ENCODE assay signal across 12 cellular contexts in the genomic region with DNA sequence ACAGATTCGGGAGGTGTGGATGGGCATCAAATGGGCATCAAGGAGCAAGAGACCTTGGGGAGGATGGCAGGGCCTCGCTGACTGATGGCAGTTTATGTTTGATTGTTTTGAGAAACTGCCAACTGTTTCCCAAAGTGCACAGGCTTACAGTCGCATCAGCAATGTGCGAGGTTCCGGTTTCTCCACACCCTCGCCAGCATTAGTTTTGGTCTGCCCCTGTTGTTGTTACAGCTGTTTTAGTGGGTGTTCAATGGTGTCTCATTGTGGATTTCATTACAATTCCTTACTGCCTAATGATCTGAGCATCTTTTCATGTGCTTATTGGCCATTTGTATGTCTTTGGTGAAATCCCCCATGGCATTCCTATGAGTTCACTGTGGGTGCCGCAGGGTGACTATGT. TPM values are rescaled to one million over a fixed set of nuclear protein-coding genes. Genes with fewer than 3 reads are reported as not detected.
DNase-seq lines count a peak whose midpoint lies in the region; ATAC-seq and TF ChIP-seq lines count a peak whose summit lies in the region.
"Had no signal": no experiment of that assay in that cellular context is flagged by ENCODE, and none has a peak within 500 bp of the region (broad histone marks: within the 10 kb centered on the region; RNA-seq: fewer than 3 reads in every experiment).

No MANE protein-coding gene starts in this region.

- H3K27ac Mint-ChIP-seq in Calu3 (ENCODE audit: unreplicated experiment), result peak overlapping the region; percentile 72
- no peak overlapping the region for H3K27ac Mint-ChIP-seq in T-helper 17 cell
- H3K27ac Mint-ChIP-seq: activated CD4-positive, alpha-beta T cell treated with anti-CD3 and anti-CD28 coated beads, Interleukin-2, amount 10 ng/mL, durations not matched to agents 7 days and 5 days; activated naive CD4-positive, alpha-beta T cell treated with anti-CD3 and anti-CD28 coated beads, Interleukin-2, amount 50 U/mL, for 24 hours had no signal

- intact Hi-C loops in Calu3 (cut with micrococcal nuclease; ENCODE audit: unreplicated experiment), result loop anchor here (2.0 kb wide), 1 partner anchor 534 kb away; no protein-coding TSS in a partner anchor
- intact Hi-C loops in ascending aorta (cut with DNase I), result loop anchor here (5.0 kb wide), 1 partner anchor 52 kb away; no protein-coding TSS in a partner anchor
- intact Hi-C loops in right cardiac atrium (cut with DNase I), result loop anchor here (2.0 to 10.0 kb wide), 5 partner anchors 97 to 432 kb away; a partner anchor contains a TSS

- H3K27me3 Mint-ChIP-seq in Calu3 (ENCODE audit: unreplicated experiment), result no peaks in the 10 kb centered on the region
- H3K27me3 Mint-ChIP-seq in T-helper 17 cell, result no peaks in the 10 kb centered on the region
- H3K27me3 Mint-ChIP-seq: activated CD4-positive, alpha-beta T cell treated with anti-CD3 and anti-CD28 coated beads, Interleukin-2, amount 10 ng/mL, durations not matched to agents 7 days and 5 days; activated naive CD4-positive, alpha-beta T cell treated with anti-CD3 and anti-CD28 coated beads, Interleukin-2, amount 50 U/mL, for 24 hours; type B pancreatic cell had no signal

- no TSS peak for BruUV-seq in Calu3 (replicated peaks; lab: Mats Ljungman, UMichigan)

- H3K9me3 Mint-ChIP-seq in Calu3 (ENCODE audit: low read depth, unreplicated experiment), result no peaks in the 10 kb centered on the region
- H3K9me3 Mint-ChIP-seq: activated CD4-positive, alpha-beta T cell treated with anti-CD3 and anti-CD28 coated beads, Interleukin-2, amount 10 ng/mL, durations not matched to agents 7 days and 5 days; activated naive CD4-positive, alpha-beta T cell treated with anti-CD3 and anti-CD28 coated beads, Interleukin-2, amount 50 U/mL, for 24 hours; type B pancreatic cell had no signal

- 75% methylated on average over 7 of the region's 7 CpGs for WGBS in right cardiac atrium

- H3K27ac ChIP-seq in ascending aorta (peak overlapping the region; percentile 37 to 39), right cardiac atrium (ENCODE audit: low read length) (peak overlapping the region; percentile 66)

- H3K4me3 Mint-ChIP-seq in Calu3 (ENCODE audit: low read depth, unreplicated experiment), result no peak overlapping the region
- H3K4me3 Mint-ChIP-seq in T-helper 17 cell, result no peak overlapping the region
- H3K4me3 Mint-ChIP-seq: activated CD4-positive, alpha-beta T cell treated with anti-CD3 and anti-CD28 coated beads, Interleukin-2, amount 10 ng/mL, durations not matched to agents 7 days and 5 days; activated naive CD4-positive, alpha-beta T cell treated with anti-CD3 and anti-CD28 coated beads, Interleukin-2, amount 50 U/mL, for 24 hours; type B pancreatic cell had no signal

- H3K4me3 ChIP-seq in ascending aorta, result no peak overlapping the region
- no peak overlapping the region for H3K4me3 ChIP-seq in right cardiac atrium (ENCODE audit: low read length)
- no peak overlapping the region for H3K4me3 ChIP-seq in skeletal muscle cell (ENCODE audit: low read depth, low read length)

- H3K4me1 Mint-ChIP-seq in Calu3 (ENCODE audit: low read depth, unreplicated experiment), result peaks cover 61% of the 10 kb centered on the region
- H3K4me1 Mint-ChIP-seq in T-helper 17 cell, result peaks cover 7% of the 10 kb centered on the region

- no peaks in the 10 kb centered on the region for H3K36me3 ChIP-seq in ascending aorta

- ATAC-seq in right cardiac atrium, result peak in 1 of 2 donors; percentile 6
- ATAC-seq in T-helper 17 cell, result no peak
- no peak for ATAC-seq in HG03457 (IDR thresholded peaks at IDR 0.05; ENCODE audit: unreplicated experiment)

- H3K9me3 ChIP-seq in ascending aorta, result no peaks in the 10 kb centered on the region
- H3K9me3 ChIP-seq in right cardiac atrium (ENCODE audit: control insufficient read depth, low read length), result no peaks in the 10 kb centered on the region
- no peaks in the 10 kb centered on the region for H3K9me3 ChIP-seq in T-helper 17 cell (ENCODE audit: control insufficient read depth, low read length, poor library complexity, severe bottlenecking)

- DNase-seq in Calu3, result no peak
- DNase-seq in ascending aorta (ENCODE audit: low spot score in 2 of 2), result no peak
- DNase-seq in right cardiac atrium, result no peak
- peak; percentile 39 for DNase-seq in skeletal muscle cell (ENCODE audit: low read depth)
- DNase-seq in T-helper 17 cell, result no peak
- no peak for DNase-seq in H4 (ENCODE audit: low spot score)
- DNase-seq in pons (ENCODE audit: low spot score), result no peak

- H3K36me3 Mint-ChIP-seq in Calu3 (ENCODE audit: insufficient read depth, unreplicated experiment) (peaks cover 21% of the 10 kb centered on the region), T-helper 17 cell (ENCODE audit: low read depth) (no peaks in the 10 kb centered on the region)
- H3K36me3 Mint-ChIP-seq: activated naive CD4-positive, alpha-beta T cell treated with anti-CD3 and anti-CD28 coated beads, Interleukin-2, amount 50 U/mL, for 24 hours had no signal

- TF ChIP-seq CTCF in Calu3 (IDR thresholded peaks at IDR 0.05; ENCODE audit: unreplicated experiment) (no peak), ascending aorta (IDR thresholded peaks at IDR 0.05) (no peak)

- CTCF ChIA-PET in Calu3 (lab: Charles Lee), result interaction anchor here (0.7 to 3.2 kb wide), 18 partner anchors 12 to 772 kb away, joined by 3 to 29 read pairs (median 4); a partner anchor contains a TSS

- peaks cover 2 to 26% of the 10 kb centered on the region in 2 donors for H3K4me1 ChIP-seq in ascending aorta
- H3K4me1 ChIP-seq in right cardiac atrium (ENCODE audit: control insufficient read depth, insufficient read depth, low read length), result peaks cover 16% of the 10 kb centered on the region

- no peaks in the 10 kb centered on the region for H3K27me3 ChIP-seq in ascending aorta
- H3K27me3 ChIP-seq in right cardiac atrium (ENCODE audit: control insufficient read depth, insufficient read depth), result no peaks in the 10 kb centered on the region

RNA-seq across cellular contexts. Expression of a gene that starts 24.4 kb away (rescaled TPM):
- 1.1 and 2.8 TPM in 2 replicates for total RNA-seq in Calu3 (2022)
- total RNA-seq in ascending aorta, result 0.53 TPM
- total RNA-seq in right cardiac atrium, result 10 to 100 TPM in 2 of 4 donors, 1 to 10 TPM in 2; 6.7 to 12.5 (median 9.2) TPM
- 3.1 TPM for polyA plus RNA-seq in right cardiac atrium
- 1 to 10 TPM; 4.3 to 6.8 TPM for total RNA-seq in T-helper 17 cell
- total RNA-seq in H4 (2014; rRNA removed; shearing (Covaris generic)), result not detected in 2 replicates
- total RNA-seq: HT1080 had no signal
